1 cellular context compared by ENCODE assay signal in genomic region chr5:78677777-78678668, GRCh38.
TF ChIP-seq lines count a peak whose summit lies in the region.

No MANE protein-coding gene starts in this region.

TF ChIP-seq in K562, 482 proteins besides CTCF, POLR2A, EP300 and RAD21 (continued from another document and continues in another):
- 0 out of 2 replicates have a peak, but pooled peaks have one; percentile 12 for TF ChIP-seq IRF9 (tag; IDR thresholded peaks at IDR 0.05)
- no peak for TF ChIP-seq MED1 (CRISPR knock-in tag; IDR thresholded peaks at IDR 0.05; ENCODE audit: borderline replicate concordance)
- no peak for TF ChIP-seq TAF9B (IDR thresholded peaks at IDR 0.05; ENCODE audit: partially characterized antibody)
- peak in 1 of 2 experiments; percentile 91; a peak in 1 of 4 replicates for TF ChIP-seq ARNT (IDR thresholded peaks at IDR 0.05)
- TF ChIP-seq GTF2E2 (tag; IDR thresholded peaks at IDR 0.05) = peak; percentile 62; the same call in 1 of the 2 replicates
- no peak for TF ChIP-seq SIN3B (IDR thresholded peaks at IDR 0.05; ENCODE audit: low read depth)
- no peak for TF ChIP-seq STAT5A (IDR thresholded peaks at IDR 0.05; ENCODE audit: borderline replicate concordance, low read length)
- no peak for TF ChIP-seq ZBTB8A (IDR thresholded peaks at IDR 0.05; ENCODE audit: partially characterized antibody)
- TF ChIP-seq TBP (optimal IDR thresholded peaks at IDR 0.05; ENCODE audit: low read depth, low read length) = no peak
- TF ChIP-seq CBX1 (IDR thresholded peaks at IDR 0.05; ENCODE audit: low read depth) = no peak
- no peak for TF ChIP-seq ZFPM2 (CRISPR knock-in tag; IDR thresholded peaks at IDR 0.05)
- TF ChIP-seq E2F1 (CRISPR knock-in tag; IDR thresholded peaks at IDR 0.05) = no peak
- no peak for TF ChIP-seq BCL6 (CRISPR knock-in tag; IDR thresholded peaks at IDR 0.05)
- no peak for TF ChIP-seq ZNF24 (IDR thresholded peaks at IDR 0.05)
- no peak for TF ChIP-seq GTF2F1 (IDR thresholded peaks at IDR 0.05; ENCODE audit: low read depth, low read length)
- no peak for TF ChIP-seq GTF2A2 (tag; IDR thresholded peaks at IDR 0.05)
- TF ChIP-seq ZBTB12 (CRISPR knock-in tag; IDR thresholded peaks at IDR 0.05) = no peak
- no peak for TF ChIP-seq ZNF830 (CRISPR knock-in tag; IDR thresholded peaks at IDR 0.05)
- TF ChIP-seq SREBF1 (IDR thresholded peaks at IDR 0.05; ENCODE audit: borderline replicate concordance, low read depth, low read length) = peak; percentile 62; the same call in 1 of the 2 replicates
- TF ChIP-seq GTF3C2 (IDR thresholded peaks at IDR 0.05; ENCODE audit: borderline replicate concordance, extremely low read depth, insufficient read length) = no peak
- no peak for TF ChIP-seq GABPB1 (CRISPR knock-in tag; IDR thresholded peaks at IDR 0.05)
- no peak for TF ChIP-seq TAF15 (IDR thresholded peaks at IDR 0.05; ENCODE audit: low read depth, low read length)
- no peak for TF ChIP-seq MAZ (CRISPR knock-in tag; conservative IDR thresholded peaks at IDR 0.05 in 1 of 2, IDR thresholded peaks at IDR 0.05 in 1 of 2)
- TF ChIP-seq CREM (IDR thresholded peaks at IDR 0.05; ENCODE audit: low read depth) = no peak
- TF ChIP-seq ZNF561 (CRISPR knock-in tag; conservative IDR thresholded peaks at IDR 0.05) = no peak
- TF ChIP-seq POU5F1 (IDR thresholded peaks at IDR 0.05; ENCODE audit: borderline replicate concordance, low read depth, low read length, partially characterized antibody) = no peak
- no peak for TF ChIP-seq PRDM10 (IDR thresholded peaks at IDR 0.05; ENCODE audit: partially characterized antibody)
- no peak for TF ChIP-seq ZNF133 (CRISPR knock-in tag; IDR thresholded peaks at IDR 0.05)
- no peak for TF ChIP-seq ZNF280A (IDR thresholded peaks at IDR 0.05; ENCODE audit: low read depth, partially characterized antibody)
- no peak for TF ChIP-seq ZNF408 (CRISPR knock-in tag; IDR thresholded peaks at IDR 0.05; ENCODE audit: low read depth)
- TF ChIP-seq DIDO1 (tag; IDR thresholded peaks at IDR 0.05; ENCODE audit: low read depth) = no peak
- no peak for TF ChIP-seq IRF2 (CRISPR knock-in tag; IDR thresholded peaks at IDR 0.05)
- no peak for TF ChIP-seq ZNF277 (CRISPR knock-in tag; IDR thresholded peaks at IDR 0.05; ENCODE audit: borderline replicate concordance)
- peak; percentile 90 for TF ChIP-seq HMBOX1 (IDR thresholded peaks at IDR 0.05)
- TF ChIP-seq ZFP36 (IDR thresholded peaks at IDR 0.05; ENCODE audit: low read depth, low read length, partially characterized antibody) = no peak
- no peak for TF ChIP-seq ZNF174 (CRISPR knock-in tag; IDR thresholded peaks at IDR 0.05)
- no peak for TF ChIP-seq CBFA2T3 (IDR thresholded peaks at IDR 0.05)
- TF ChIP-seq SPI1 (IDR thresholded peaks at IDR 0.05; ENCODE audit: borderline replicate concordance, low read depth, low read length) = no peak
- TF ChIP-seq PTRF (tag; IDR thresholded peaks at IDR 0.05) = no peak
- TF ChIP-seq ELF1 (tag; IDR thresholded peaks at IDR 0.05) = no peak
